In the genomic region with DNA sequence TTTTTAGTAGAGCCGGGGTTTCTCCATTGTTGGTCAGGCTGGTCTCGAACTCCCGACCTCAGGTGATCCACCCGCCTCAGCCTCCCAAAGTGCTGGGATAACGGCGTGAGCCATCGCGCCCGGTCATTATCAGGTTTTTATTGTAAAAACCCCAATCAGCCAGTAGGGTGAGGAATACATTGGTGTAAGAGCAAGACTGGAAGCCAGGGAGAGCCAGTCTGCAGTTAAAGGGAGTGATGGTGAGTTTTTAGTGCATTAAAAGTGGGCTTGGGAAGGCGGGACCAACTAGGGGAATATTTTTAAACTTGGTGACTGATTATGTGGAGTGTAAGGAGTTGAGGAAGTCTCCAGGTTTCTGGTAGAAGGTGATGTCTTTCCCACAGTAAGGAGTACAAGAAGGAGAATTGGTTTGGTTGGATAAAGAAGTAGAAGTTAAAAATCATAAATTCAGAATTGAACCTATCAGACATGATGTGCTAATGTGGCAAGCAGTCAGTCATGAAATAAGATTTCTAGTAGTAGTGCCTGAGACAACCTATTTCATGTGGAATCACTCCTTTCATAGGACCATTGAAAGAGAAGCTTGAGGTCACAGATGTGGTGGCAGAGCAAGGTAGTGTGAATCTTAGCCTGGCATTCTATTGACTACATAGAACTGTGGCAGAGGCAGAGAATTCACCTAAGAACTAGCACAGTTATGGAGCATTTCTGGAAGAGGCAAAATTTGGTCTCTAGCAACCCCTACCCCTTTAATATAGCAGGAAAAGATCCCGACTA, we compare ENCODE assay signal across 3 cellular contexts.
A peak's percentile ranks its signal among the peaks of the same experiment; 100 is the strongest.
TF ChIP-seq lines count a peak whose summit lies in the region.

No MANE protein-coding gene starts in this region.

TF ChIP-seq in A549, 52 proteins besides CTCF, POLR2A, EP300 and RAD21:
- TF ChIP-seq, protein P1, sequence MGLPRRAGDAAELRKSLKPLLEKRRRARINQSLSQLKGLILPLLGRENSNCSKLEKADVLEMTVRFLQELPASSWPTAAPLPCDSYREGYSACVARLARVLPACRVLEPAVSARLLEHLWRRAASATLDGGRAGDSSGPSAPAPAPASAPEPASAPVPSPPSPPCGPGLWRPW (IDR thresholded peaks at IDR 0.05) = no peak
- TF ChIP-seq HDAC2 (IDR thresholded peaks at IDR 0.05) = no peak
- TF ChIP-seq, protein P2, sequence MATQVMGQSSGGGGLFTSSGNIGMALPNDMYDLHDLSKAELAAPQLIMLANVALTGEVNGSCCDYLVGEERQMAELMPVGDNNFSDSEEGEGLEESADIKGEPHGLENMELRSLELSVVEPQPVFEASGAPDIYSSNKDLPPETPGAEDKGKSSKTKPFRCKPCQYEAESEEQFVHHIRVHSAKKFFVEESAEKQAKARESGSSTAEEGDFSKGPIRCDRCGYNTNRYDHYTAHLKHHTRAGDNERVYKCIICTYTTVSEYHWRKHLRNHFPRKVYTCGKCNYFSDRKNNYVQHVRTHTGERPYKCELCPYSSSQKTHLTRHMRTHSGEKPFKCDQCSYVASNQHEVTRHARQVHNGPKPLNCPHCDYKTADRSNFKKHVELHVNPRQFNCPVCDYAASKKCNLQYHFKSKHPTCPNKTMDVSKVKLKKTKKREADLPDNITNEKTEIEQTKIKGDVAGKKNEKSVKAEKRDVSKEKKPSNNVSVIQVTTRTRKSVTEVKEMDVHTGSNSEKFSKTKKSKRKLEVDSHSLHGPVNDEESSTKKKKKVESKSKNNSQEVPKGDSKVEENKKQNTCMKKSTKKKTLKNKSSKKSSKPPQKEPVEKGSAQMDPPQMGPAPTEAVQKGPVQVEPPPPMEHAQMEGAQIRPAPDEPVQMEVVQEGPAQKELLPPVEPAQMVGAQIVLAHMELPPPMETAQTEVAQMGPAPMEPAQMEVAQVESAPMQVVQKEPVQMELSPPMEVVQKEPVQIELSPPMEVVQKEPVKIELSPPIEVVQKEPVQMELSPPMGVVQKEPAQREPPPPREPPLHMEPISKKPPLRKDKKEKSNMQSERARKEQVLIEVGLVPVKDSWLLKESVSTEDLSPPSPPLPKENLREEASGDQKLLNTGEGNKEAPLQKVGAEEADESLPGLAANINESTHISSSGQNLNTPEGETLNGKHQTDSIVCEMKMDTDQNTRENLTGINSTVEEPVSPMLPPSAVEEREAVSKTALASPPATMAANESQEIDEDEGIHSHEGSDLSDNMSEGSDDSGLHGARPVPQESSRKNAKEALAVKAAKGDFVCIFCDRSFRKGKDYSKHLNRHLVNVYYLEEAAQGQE (IDR thresholded peaks at IDR 0.05) = no peak

TF ChIP-seq in HCT116, 20 proteins besides CTCF, POLR2A, EP300 and RAD21:
- TF ChIP-seq, protein P3, sequence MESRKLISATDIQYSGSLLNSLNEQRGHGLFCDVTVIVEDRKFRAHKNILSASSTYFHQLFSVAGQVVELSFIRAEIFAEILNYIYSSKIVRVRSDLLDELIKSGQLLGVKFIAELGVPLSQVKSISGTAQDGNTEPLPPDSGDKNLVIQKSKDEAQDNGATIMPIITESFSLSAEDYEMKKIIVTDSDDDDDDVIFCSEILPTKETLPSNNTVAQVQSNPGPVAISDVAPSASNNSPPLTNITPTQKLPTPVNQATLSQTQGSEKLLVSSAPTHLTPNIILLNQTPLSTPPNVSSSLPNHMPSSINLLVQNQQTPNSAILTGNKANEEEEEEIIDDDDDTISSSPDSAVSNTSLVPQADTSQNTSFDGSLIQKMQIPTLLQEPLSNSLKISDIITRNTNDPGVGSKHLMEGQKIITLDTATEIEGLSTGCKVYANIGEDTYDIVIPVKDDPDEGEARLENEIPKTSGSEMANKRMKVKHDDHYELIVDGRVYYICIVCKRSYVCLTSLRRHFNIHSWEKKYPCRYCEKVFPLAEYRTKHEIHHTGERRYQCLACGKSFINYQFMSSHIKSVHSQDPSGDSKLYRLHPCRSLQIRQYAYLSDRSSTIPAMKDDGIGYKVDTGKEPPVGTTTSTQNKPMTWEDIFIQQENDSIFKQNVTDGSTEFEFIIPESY (IDR thresholded peaks at IDR 0.05; ENCODE audit: extremely low read depth, insufficient replicate concordance, low read length) = no peak
- TF ChIP-seq EZH2phosphoT487 (IDR thresholded peaks at IDR 0.05; ENCODE audit: borderline replicate concordance) = no peak
- TF ChIP-seq TCF7L2 (IDR thresholded peaks at IDR 0.05; ENCODE audit: borderline replicate concordance, extremely low read depth, insufficient read depth, insufficient read length) = no peak
- TF ChIP-seq SIN3A (IDR thresholded peaks at IDR 0.05; ENCODE audit: low read depth) = 0 out of 2 replicates have a peak, but pooled peaks have one; percentile 29
- TF ChIP-seq, protein P2 (IDR thresholded peaks at IDR 0.05; ENCODE audit: low read depth) = no peak
- TF ChIP-seq CEBPB (IDR thresholded peaks at IDR 0.05; ENCODE audit: low read depth) = 0 out of 2 replicates have a peak, but pooled peaks have one; percentile 10

TF ChIP-seq in K562, 482 proteins besides CTCF, POLR2A, EP300 and RAD21:
- no peak for TF ChIP-seq NR1H2 (CRISPR knock-in tag; IDR thresholded peaks at IDR 0.05)
- TF ChIP-seq CREM (IDR thresholded peaks at IDR 0.05; ENCODE audit: low read depth) = no peak
- no peak for TF ChIP-seq TCF7L2 (IDR thresholded peaks at IDR 0.05; ENCODE audit: low read depth, low read length)
- TF ChIP-seq, protein P4, sequence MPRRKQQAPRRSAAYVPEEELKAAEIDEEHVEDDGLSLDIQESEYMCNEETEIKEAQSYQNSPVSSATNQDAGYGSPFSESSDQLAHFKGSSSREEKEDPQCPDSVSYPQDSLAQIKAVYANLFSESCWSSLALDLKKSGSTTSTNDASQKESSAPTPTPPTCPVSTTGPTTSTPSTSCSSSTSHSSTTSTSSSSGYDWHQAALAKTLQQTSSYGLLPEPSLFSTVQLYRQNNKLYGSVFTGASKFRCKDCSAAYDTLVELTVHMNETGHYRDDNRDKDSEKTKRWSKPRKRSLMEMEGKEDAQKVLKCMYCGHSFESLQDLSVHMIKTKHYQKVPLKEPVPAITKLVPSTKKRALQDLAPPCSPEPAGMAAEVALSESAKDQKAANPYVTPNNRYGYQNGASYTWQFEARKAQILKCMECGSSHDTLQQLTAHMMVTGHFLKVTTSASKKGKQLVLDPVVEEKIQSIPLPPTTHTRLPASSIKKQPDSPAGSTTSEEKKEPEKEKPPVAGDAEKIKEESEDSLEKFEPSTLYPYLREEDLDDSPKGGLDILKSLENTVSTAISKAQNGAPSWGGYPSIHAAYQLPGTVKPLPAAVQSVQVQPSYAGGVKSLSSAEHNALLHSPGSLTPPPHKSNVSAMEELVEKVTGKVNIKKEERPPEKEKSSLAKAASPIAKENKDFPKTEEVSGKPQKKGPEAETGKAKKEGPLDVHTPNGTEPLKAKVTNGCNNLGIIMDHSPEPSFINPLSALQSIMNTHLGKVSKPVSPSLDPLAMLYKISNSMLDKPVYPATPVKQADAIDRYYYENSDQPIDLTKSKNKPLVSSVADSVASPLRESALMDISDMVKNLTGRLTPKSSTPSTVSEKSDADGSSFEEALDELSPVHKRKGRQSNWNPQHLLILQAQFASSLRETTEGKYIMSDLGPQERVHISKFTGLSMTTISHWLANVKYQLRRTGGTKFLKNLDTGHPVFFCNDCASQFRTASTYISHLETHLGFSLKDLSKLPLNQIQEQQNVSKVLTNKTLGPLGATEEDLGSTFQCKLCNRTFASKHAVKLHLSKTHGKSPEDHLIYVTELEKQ (CRISPR knock-in tag; IDR thresholded peaks at IDR 0.05) = no peak
- no peak for TF ChIP-seq ZNF589 (CRISPR knock-in tag; IDR thresholded peaks at IDR 0.05; ENCODE audit: low read depth)
- no peak for TF ChIP-seq U2AF2 (optimal IDR thresholded peaks at IDR 0.05; ENCODE audit: low read depth, low read length)
- TF ChIP-seq SAFB2 (IDR thresholded peaks at IDR 0.05; ENCODE audit: borderline replicate concordance, low read depth, low read length, severe bottlenecking) = no peak
- TF ChIP-seq, protein P5, sequence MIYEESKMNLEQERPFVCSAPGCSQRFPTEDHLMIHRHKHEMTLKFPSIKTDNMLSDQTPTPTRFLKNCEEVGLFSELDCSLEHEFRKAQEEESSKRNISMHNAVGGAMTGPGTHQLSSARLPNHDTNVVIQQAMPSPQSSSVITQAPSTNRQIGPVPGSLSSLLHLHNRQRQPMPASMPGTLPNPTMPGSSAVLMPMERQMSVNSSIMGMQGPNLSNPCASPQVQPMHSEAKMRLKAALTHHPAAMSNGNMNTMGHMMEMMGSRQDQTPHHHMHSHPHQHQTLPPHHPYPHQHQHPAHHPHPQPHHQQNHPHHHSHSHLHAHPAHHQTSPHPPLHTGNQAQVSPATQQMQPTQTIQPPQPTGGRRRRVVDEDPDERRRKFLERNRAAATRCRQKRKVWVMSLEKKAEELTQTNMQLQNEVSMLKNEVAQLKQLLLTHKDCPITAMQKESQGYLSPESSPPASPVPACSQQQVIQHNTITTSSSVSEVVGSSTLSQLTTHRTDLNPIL (CRISPR knock-in tag; IDR thresholded peaks at IDR 0.05) = no peak
- TF ChIP-seq U2AF1 (optimal IDR thresholded peaks at IDR 0.05; ENCODE audit: low read depth, low read length) = no peak
- TF ChIP-seq, protein P6, sequence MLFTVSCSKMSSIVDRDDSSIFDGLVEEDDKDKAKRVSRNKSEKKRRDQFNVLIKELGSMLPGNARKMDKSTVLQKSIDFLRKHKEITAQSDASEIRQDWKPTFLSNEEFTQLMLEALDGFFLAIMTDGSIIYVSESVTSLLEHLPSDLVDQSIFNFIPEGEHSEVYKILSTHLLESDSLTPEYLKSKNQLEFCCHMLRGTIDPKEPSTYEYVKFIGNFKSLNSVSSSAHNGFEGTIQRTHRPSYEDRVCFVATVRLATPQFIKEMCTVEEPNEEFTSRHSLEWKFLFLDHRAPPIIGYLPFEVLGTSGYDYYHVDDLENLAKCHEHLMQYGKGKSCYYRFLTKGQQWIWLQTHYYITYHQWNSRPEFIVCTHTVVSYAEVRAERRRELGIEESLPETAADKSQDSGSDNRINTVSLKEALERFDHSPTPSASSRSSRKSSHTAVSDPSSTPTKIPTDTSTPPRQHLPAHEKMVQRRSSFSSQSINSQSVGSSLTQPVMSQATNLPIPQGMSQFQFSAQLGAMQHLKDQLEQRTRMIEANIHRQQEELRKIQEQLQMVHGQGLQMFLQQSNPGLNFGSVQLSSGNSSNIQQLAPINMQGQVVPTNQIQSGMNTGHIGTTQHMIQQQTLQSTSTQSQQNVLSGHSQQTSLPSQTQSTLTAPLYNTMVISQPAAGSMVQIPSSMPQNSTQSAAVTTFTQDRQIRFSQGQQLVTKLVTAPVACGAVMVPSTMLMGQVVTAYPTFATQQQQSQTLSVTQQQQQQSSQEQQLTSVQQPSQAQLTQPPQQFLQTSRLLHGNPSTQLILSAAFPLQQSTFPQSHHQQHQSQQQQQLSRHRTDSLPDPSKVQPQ (CRISPR knock-in tag; IDR thresholded peaks at IDR 0.05; ENCODE audit: borderline replicate concordance) = no peak
- TF ChIP-seq ZNF354B (CRISPR knock-in tag; IDR thresholded peaks at IDR 0.05) = no peak
- no peak for TF ChIP-seq NFRKB (IDR thresholded peaks at IDR 0.05; ENCODE audit: low read depth)
- no peak for TF ChIP-seq ELF4 (CRISPR knock-in tag; IDR thresholded peaks at IDR 0.05)
- no peak for TF ChIP-seq HCFC1 (IDR thresholded peaks at IDR 0.05; ENCODE audit: low read depth, low read length)
- TF ChIP-seq XRCC5 (IDR thresholded peaks at IDR 0.05; ENCODE audit: low read depth, low read length) = no peak
